ENCODE assay signal across 33 cellular contexts in the genomic region with DNA sequence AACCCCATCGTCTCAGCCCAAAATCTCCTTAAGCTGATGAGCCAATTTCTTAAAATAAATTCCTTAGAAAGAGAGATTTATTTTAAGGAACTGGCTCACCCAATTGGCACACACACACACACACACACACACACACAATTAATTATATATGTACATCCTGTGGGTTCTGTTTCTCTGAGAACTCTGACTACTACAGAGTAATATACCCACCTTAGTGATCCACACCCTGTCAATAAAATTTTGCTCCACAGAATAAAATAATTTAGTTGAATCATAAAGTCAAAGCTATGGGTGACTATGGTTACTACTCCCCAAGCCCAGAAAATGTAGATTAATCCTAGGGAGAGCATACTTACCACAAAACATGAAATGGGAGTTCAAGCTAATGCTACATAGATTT.
DNase-seq lines count a peak whose midpoint lies in the region; ATAC-seq and TF ChIP-seq lines count a peak whose summit lies in the region.
"Had no signal": no experiment of that assay in that cellular context is flagged by ENCODE, and none has a peak within 500 bp of the region (broad histone marks: within the 10 kb centered on the region; RNA-seq: fewer than 3 reads in every experiment).

No MANE protein-coding gene starts in this region.

- TF ChIP-seq CTCF in mucosa of descending colon (IDR thresholded peaks at IDR 0.05): no peak
- no peak for TF ChIP-seq CTCF in osteoblast (IDR thresholded peaks at IDR 0.05; ENCODE audit: extremely low read depth, low read depth, low read length)

- H2AFZ ChIP-seq in osteoblast (ENCODE audit: low read length): no peak overlapping the region

- H3K4me1 ChIP-seq in mucosa of descending colon (ENCODE audit: low read depth): no peaks in the 10 kb centered on the region
- no peaks in the 10 kb centered on the region for H3K4me1 ChIP-seq in osteoblast (ENCODE audit: insufficient read depth, low read length)
- H3K4me1 ChIP-seq: A549; BE2C; BLaER1; BLaER1 treated with 17β-estradiol and CSF1 and Interleukin-3, amounts not matched to agents 10 nM and 100 nM; Caco-2 had no signal

- H3K36me3 ChIP-seq in mucosa of descending colon (ENCODE audit: low read depth) (no peaks in the 10 kb centered on the region), osteoblast (ENCODE audit: insufficient read depth, low read length) (no peaks in the 10 kb centered on the region)
- H3K36me3 ChIP-seq: BE2C; BLaER1; BLaER1 treated with 17β-estradiol and CSF1 and Interleukin-3, amounts not matched to agents 10 nM and 100 nM had no signal

- H3K27me3 ChIP-seq in osteoblast (ENCODE audit: insufficient read depth, low read length): no peaks in the 10 kb centered on the region
- H3K27me3 ChIP-seq: BE2C; BLaER1; BLaER1 treated with 17β-estradiol and CSF1 and Interleukin-3, amounts not matched to agents 10 nM and 100 nM had no signal

- H3K27ac ChIP-seq in osteoblast (ENCODE audit: low read depth, low read length): no peak overlapping the region
- H3K27ac ChIP-seq: 22Rv1; A549; BLaER1; BLaER1 treated with 17β-estradiol and CSF1 and Interleukin-3, amounts not matched to agents 10 nM and 100 nM; C4-2B had no signal

- intact Hi-C loops in left colon (cut with DNase I, micrococcal nuclease) (no loop called here), mucosa of descending colon (cut with DNase I, micrococcal nuclease) (no loop called here)

- H3K4me3 ChIP-seq in mucosa of descending colon (no peak overlapping the region), osteoblast (ENCODE audit: insufficient read depth, low read length) (no peak overlapping the region)
- H3K4me3 ChIP-seq: A549; BLaER1; BLaER1 treated with 17β-estradiol and CSF1 and Interleukin-3, amounts not matched to agents 10 nM and 100 nM had no signal

- DNase-seq in OCI-M1 (lab: John Stamatoyannopoulos, UW) (peak; percentile 78), left colon (no peak), mucosa of descending colon (peak in 1 of 3 donors; percentile 5), osteoblast (ENCODE audit: insufficient read length, low spot score, missing footprints) (peak; percentile 54), NCI-H345 (lab: John Stamatoyannopoulos, UW) (no peak), glomerular visceral epithelial cell (ENCODE audit: extremely low spot score) (no peak), NCI-H2171 (lab: John Stamatoyannopoulos, UW) (no peak)
- DNase-seq: 8988T; ACHN; AML-193; BE2C; C1 segment of cervical spinal cord; Caco-2; Calu3; CD4-positive, alpha-beta memory T cell; CD4-positive, alpha-beta T cell; CD4-positive, CD25-positive, alpha-beta regulatory T cell; CD8-positive, alpha-beta memory T cell; CD8-positive, alpha-beta T cell; COR-L47; DMS 273 treated with DMSO at 0.1 percent for 48 hours; DMS153; DMS53; DMS79; DMS79 treated with DMSO at 0.1 percent for 48 hours; DND-41; EL had no signal

- H3K79me2 ChIP-seq in osteoblast (ENCODE audit: insufficient read depth, low read length): no peaks in the 10 kb centered on the region

- H3K4me2 ChIP-seq in osteoblast (ENCODE audit: insufficient read depth, low read length): no peak overlapping the region
- H3K4me2 ChIP-seq: A549; BLaER1; BLaER1 treated with 17β-estradiol and CSF1 and Interleukin-3, amounts not matched to agents 10 nM and 100 nM had no signal

- no peaks in the 10 kb centered on the region for H3K9me3 ChIP-seq in mucosa of descending colon
- no peaks in the 10 kb centered on the region for H3K9me3 ChIP-seq in osteoblast (ENCODE audit: low read depth, low read length)
- H3K9me3 ChIP-seq: A549; BE2C; BLaER1; BLaER1 treated with 17β-estradiol and CSF1 and Interleukin-3, amounts not matched to agents 10 nM and 100 nM; Caco-2 had no signal

- H4K20me1 ChIP-seq in osteoblast (ENCODE audit: insufficient read depth, low read length): no peaks in the 10 kb centered on the region
- H4K20me1 ChIP-seq: BLaER1; BLaER1 treated with 17β-estradiol and CSF1 and Interleukin-3, amounts not matched to agents 10 nM and 100 nM had no signal

- peak; percentile 94 for ATAC-seq in left colon
- peak; percentile 66 for ATAC-seq in mucosa of descending colon
- no peak for ATAC-seq in HG02970 (IDR thresholded peaks at IDR 0.05; ENCODE audit: low FRiP score, unreplicated experiment)
- ATAC-seq: A549; CD8-positive, alpha-beta T cell had no signal

Comparison
In these comparisons a context has a peak if more than half of its experiments do, and no peak if none do; other contexts are left out.
1. DNase-seq: peak in OCI-M1 (single experiment) and osteoblast (single experiment); none in left colon (0 of 2), NCI-H345 (single experiment), glomerular visceral epithelial cell (single experiment) and NCI-H2171 (single experiment).